Comparison of ENCODE assay signal across 1 cellular context in genomic region chr11:93487032-93487483, GRCh38.
A peak's percentile ranks its signal among the peaks of the same experiment; 100 is the strongest.
TF ChIP-seq lines count a peak whose summit lies in the region.

No MANE protein-coding gene starts in this region.

TF ChIP-seq in liver, 16 proteins besides CTCF, POLR2A, EP300 and RAD21 (continued from another document):
- TF ChIP-seq, protein P1, sequence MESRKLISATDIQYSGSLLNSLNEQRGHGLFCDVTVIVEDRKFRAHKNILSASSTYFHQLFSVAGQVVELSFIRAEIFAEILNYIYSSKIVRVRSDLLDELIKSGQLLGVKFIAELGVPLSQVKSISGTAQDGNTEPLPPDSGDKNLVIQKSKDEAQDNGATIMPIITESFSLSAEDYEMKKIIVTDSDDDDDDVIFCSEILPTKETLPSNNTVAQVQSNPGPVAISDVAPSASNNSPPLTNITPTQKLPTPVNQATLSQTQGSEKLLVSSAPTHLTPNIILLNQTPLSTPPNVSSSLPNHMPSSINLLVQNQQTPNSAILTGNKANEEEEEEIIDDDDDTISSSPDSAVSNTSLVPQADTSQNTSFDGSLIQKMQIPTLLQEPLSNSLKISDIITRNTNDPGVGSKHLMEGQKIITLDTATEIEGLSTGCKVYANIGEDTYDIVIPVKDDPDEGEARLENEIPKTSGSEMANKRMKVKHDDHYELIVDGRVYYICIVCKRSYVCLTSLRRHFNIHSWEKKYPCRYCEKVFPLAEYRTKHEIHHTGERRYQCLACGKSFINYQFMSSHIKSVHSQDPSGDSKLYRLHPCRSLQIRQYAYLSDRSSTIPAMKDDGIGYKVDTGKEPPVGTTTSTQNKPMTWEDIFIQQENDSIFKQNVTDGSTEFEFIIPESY (IDR thresholded peaks at IDR 0.05) = peak; percentile 91
- TF ChIP-seq YY1 (IDR thresholded peaks at IDR 0.05) = peak; percentile 88
- peak; percentile 50 to 82 for TF ChIP-seq JUND (IDR thresholded peaks at IDR 0.05)
- TF ChIP-seq REST (IDR thresholded peaks at IDR 0.05) = peak; percentile 76
- TF ChIP-seq RXRA (IDR thresholded peaks at IDR 0.05) = peak; percentile 98 to 99
- peak in 1 of 2 donors; percentile 55 for TF ChIP-seq GABPA (IDR thresholded peaks at IDR 0.05 in 1 of 2, conservative IDR thresholded peaks at IDR 0.05 in 1 of 2)
- peak; percentile 93 for TF ChIP-seq SP1 (IDR thresholded peaks at IDR 0.05)
